In the genomic region with DNA sequence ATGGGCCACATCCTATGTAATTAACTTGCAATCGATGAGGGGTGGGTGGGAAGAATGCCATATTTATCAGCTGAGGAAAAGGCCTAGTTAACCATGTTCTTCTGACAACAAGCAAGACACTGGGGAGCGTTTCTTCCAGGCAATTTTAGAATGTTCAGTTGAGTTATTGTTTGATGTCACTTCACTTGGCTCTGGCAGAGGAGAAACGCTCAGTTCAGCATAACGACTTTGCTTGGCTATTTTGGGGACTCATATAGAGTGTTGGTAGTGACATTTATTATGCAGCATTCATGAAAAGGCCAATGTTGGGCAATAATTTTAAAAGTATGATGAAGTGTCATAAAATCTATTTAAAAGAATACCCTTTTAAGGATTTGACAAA, we compare ENCODE assay signal across 8 cellular contexts. TPM values are rescaled to one million over a fixed set of nuclear protein-coding genes. Genes with fewer than 3 reads are reported as not detected.
DNase-seq lines count a peak whose midpoint lies in the region; ATAC-seq and TF ChIP-seq lines count a peak whose summit lies in the region.

No MANE protein-coding gene starts in this region.

- H3K4me1 Mint-ChIP-seq in activated naive CD4-positive, alpha-beta T cell treated with anti-CD3 and anti-CD28 coated beads, Interleukin-2, amount 50 U/mL, for 24 hours, result peaks cover 17% of the 10 kb centered on the region
- peaks cover 16% of the 10 kb centered on the region for H3K4me1 Mint-ChIP-seq in central memory CD8-positive, alpha-beta T cell

- no peak for ATAC-seq in central memory CD8-positive, alpha-beta T cell (replicated peaks; ENCODE audit: extremely low read depth, poor library complexity, severe bottlenecking)
- no peak for ATAC-seq in HG02759 (IDR thresholded peaks at IDR 0.05; ENCODE audit: unreplicated experiment)

- H3K4me3 ChIP-seq in mucosa of rectum (ENCODE audit: low read length in 2 of 2), result peak overlapping the region; percentile 56 to 76
- H3K4me3 ChIP-seq in vagina, result peak overlapping the region; percentile 62

- in situ Hi-C loops in GM13976 (cut with MboI; ENCODE audit: low sequenced_read_pairs, unreplicated experiment), result loop anchor here (10.0 kb wide), 1 partner anchor 115 kb away; no protein-coding TSS in a partner anchor

- H3K4me1 ChIP-seq in mucosa of rectum (ENCODE audit: control insufficient read depth in 2 of 2, insufficient read depth in 2 of 2, low read length in 2 of 2), result peaks cover 3% of the 10 kb centered on the region in 2 donors
- H3K4me1 ChIP-seq in vagina, result peaks cover 11% of the 10 kb centered on the region

- TF ChIP-seq CTCF in vagina (IDR thresholded peaks at IDR 0.05), result no peak
- no peak for TF ChIP-seq CTCF in GM13976 (IDR thresholded peaks at IDR 0.05; ENCODE audit: borderline replicate concordance, control extremely low read depth, extremely low read depth, insufficient read depth, missing control alignments)

- no peak overlapping the region for H3K27ac Mint-ChIP-seq in activated naive CD4-positive, alpha-beta T cell treated with anti-CD3 and anti-CD28 coated beads, Interleukin-2, amount 50 U/mL, for 24 hours
- no peak overlapping the region for H3K27ac Mint-ChIP-seq in central memory CD8-positive, alpha-beta T cell (ENCODE audit: low read depth)

- intact Hi-C loops in vagina (cut with DNase I) (loop anchor here (2.0 to 10.0 kb wide), 3 partner anchors 55 to 143 kb away; a partner anchor contains a TSS), head of caudate nucleus (cut with DNase I) (loop anchor here (10.0 kb wide), 1 partner anchor 115 kb away; no protein-coding TSS in a partner anchor)

- H3K36me3 ChIP-seq in mucosa of rectum (ENCODE audit: control insufficient read depth in 2 of 2, insufficient read depth in 2 of 2, low read length in 2 of 2) (no peaks in the 10 kb centered on the region), vagina (no peaks in the 10 kb centered on the region)

- H3K27me3 ChIP-seq in mucosa of rectum (ENCODE audit: control insufficient read depth in 2 of 2, insufficient read depth in 2 of 2, low read length in 2 of 2), result peaks cover 11 to 12% of the 10 kb centered on the region in 2 donors
- H3K27me3 ChIP-seq in vagina, result no peaks in the 10 kb centered on the region

- TF ChIP-seq POLR2A in vagina (IDR thresholded peaks at IDR 0.05), result no peak

- H3K9ac ChIP-seq in mucosa of rectum (ENCODE audit: low read depth in 1 of 2, low read length in 2 of 2), result peak overlapping the region; percentile 42 to 61

- H3K27ac ChIP-seq in mucosa of rectum (ENCODE audit: low read depth in 2 of 2, low read length in 2 of 2) (peak overlapping the region in 1 of 2 donors; percentile 57), vagina (peak overlapping the region; percentile 80)

- H3K9me3 Mint-ChIP-seq in activated naive CD4-positive, alpha-beta T cell treated with anti-CD3 and anti-CD28 coated beads, Interleukin-2, amount 50 U/mL, for 24 hours, result no peaks in the 10 kb centered on the region
- no peaks in the 10 kb centered on the region for H3K9me3 Mint-ChIP-seq in central memory CD8-positive, alpha-beta T cell

- DNase-seq in activated naive CD4-positive, alpha-beta T cell treated with anti-CD3 and anti-CD28 coated beads, Interleukin-2, amount 50 U/mL, for 16 hours, result no peak
- DNase-seq in central memory CD8-positive, alpha-beta T cell (ENCODE audit: low spot score in 2 of 2), result no peak
- DNase-seq in vagina (ENCODE audit: extremely low spot score in 2 of 2) (no peak), GM13976 (ENCODE audit: low spot score) (no peak), head of caudate nucleus (no peak)

- no peaks in the 10 kb centered on the region for H3K36me3 Mint-ChIP-seq in activated naive CD4-positive, alpha-beta T cell treated with anti-CD3 and anti-CD28 coated beads, Interleukin-2, amount 50 U/mL, for 24 hours
- H3K36me3 Mint-ChIP-seq in central memory CD8-positive, alpha-beta T cell (ENCODE audit: insufficient read depth), result peaks cover 2% of the 10 kb centered on the region

- peaks cover 24% of the 10 kb centered on the region for H3K27me3 Mint-ChIP-seq in activated naive CD4-positive, alpha-beta T cell treated with anti-CD3 and anti-CD28 coated beads, Interleukin-2, amount 50 U/mL, for 24 hours
- peaks cover 58% of the 10 kb centered on the region for H3K27me3 Mint-ChIP-seq in central memory CD8-positive, alpha-beta T cell

- H3K9me3 ChIP-seq in mucosa of rectum (ENCODE audit: control insufficient read depth in 2 of 2, low read length in 2 of 2), result no peaks in the 10 kb centered on the region
- H3K9me3 ChIP-seq in vagina, result no peaks in the 10 kb centered on the region

- H3K4me3 Mint-ChIP-seq in activated naive CD4-positive, alpha-beta T cell treated with anti-CD3 and anti-CD28 coated beads, Interleukin-2, amount 50 U/mL, for 24 hours, result peak overlapping the region; percentile 83
- H3K4me3 Mint-ChIP-seq in central memory CD8-positive, alpha-beta T cell, result peak overlapping the region; percentile 71

RNA-seq across cellular contexts. Expression of a gene that starts 0.7 kb away (rescaled TPM):
- total RNA-seq in vagina, result 109 TPM

RNA-seq across cellular contexts. Expression of a gene that starts 53.4 kb away (rescaled TPM):
- 24.1 TPM for total RNA-seq in vagina
